Comparison of ENCODE assay signal across 2 cellular contexts in the genomic region with DNA sequence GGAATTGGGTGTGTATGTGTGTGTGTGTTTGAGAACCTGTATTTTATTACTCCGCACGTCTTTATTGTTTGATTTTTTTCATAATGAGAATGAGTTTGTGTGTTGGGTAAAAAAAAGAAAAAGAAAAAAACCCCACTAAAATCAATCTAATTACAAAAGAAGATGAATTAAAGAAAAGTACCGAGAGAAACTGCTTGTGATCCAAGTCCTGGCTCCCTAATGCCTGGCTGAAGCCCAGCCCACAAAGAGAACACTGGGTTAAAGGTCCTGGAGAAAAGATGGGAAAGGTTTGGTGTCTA.
A peak's percentile ranks its signal among the peaks of the same experiment; 100 is the strongest.
TF ChIP-seq lines count a peak whose summit lies in the region.

No MANE protein-coding gene starts in this region.

TF ChIP-seq in SK-N-SH treated with all-trans-retinoic acid at 6 μM for 48 hours, 23 proteins besides CTCF, POLR2A, EP300 and RAD21 (continued from another document):
- TF ChIP-seq, protein P1, sequence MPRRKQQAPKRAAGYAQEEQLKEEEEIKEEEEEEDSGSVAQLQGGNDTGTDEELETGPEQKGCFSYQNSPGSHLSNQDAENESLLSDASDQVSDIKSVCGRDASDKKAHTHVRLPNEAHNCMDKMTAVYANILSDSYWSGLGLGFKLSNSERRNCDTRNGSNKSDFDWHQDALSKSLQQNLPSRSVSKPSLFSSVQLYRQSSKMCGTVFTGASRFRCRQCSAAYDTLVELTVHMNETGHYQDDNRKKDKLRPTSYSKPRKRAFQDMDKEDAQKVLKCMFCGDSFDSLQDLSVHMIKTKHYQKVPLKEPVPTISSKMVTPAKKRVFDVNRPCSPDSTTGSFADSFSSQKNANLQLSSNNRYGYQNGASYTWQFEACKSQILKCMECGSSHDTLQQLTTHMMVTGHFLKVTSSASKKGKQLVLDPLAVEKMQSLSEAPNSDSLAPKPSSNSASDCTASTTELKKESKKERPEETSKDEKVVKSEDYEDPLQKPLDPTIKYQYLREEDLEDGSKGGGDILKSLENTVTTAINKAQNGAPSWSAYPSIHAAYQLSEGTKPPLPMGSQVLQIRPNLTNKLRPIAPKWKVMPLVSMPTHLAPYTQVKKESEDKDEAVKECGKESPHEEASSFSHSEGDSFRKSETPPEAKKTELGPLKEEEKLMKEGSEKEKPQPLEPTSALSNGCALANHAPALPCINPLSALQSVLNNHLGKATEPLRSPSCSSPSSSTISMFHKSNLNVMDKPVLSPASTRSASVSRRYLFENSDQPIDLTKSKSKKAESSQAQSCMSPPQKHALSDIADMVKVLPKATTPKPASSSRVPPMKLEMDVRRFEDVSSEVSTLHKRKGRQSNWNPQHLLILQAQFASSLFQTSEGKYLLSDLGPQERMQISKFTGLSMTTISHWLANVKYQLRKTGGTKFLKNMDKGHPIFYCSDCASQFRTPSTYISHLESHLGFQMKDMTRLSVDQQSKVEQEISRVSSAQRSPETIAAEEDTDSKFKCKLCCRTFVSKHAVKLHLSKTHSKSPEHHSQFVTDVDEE (CRISPR knock-in tag; IDR thresholded peaks at IDR 0.05) = no peak
- no peak for TF ChIP-seq ARNTL (CRISPR knock-in tag; IDR thresholded peaks at IDR 0.05; ENCODE audit: borderline replicate concordance, low read depth)
- TF ChIP-seq ZC3H10 (CRISPR knock-in tag; IDR thresholded peaks at IDR 0.05) = no peak
- no peak for TF ChIP-seq CSDC2 (CRISPR knock-in tag; IDR thresholded peaks at IDR 0.05)
- TF ChIP-seq BACH2 (CRISPR knock-in tag; IDR thresholded peaks at IDR 0.05; ENCODE audit: borderline replicate concordance) = no peak

TF ChIP-seq in HepG2, 621 proteins besides CTCF, POLR2A, EP300 and RAD21 (continued from another document and continues in another):
- TF ChIP-seq, protein P2, sequence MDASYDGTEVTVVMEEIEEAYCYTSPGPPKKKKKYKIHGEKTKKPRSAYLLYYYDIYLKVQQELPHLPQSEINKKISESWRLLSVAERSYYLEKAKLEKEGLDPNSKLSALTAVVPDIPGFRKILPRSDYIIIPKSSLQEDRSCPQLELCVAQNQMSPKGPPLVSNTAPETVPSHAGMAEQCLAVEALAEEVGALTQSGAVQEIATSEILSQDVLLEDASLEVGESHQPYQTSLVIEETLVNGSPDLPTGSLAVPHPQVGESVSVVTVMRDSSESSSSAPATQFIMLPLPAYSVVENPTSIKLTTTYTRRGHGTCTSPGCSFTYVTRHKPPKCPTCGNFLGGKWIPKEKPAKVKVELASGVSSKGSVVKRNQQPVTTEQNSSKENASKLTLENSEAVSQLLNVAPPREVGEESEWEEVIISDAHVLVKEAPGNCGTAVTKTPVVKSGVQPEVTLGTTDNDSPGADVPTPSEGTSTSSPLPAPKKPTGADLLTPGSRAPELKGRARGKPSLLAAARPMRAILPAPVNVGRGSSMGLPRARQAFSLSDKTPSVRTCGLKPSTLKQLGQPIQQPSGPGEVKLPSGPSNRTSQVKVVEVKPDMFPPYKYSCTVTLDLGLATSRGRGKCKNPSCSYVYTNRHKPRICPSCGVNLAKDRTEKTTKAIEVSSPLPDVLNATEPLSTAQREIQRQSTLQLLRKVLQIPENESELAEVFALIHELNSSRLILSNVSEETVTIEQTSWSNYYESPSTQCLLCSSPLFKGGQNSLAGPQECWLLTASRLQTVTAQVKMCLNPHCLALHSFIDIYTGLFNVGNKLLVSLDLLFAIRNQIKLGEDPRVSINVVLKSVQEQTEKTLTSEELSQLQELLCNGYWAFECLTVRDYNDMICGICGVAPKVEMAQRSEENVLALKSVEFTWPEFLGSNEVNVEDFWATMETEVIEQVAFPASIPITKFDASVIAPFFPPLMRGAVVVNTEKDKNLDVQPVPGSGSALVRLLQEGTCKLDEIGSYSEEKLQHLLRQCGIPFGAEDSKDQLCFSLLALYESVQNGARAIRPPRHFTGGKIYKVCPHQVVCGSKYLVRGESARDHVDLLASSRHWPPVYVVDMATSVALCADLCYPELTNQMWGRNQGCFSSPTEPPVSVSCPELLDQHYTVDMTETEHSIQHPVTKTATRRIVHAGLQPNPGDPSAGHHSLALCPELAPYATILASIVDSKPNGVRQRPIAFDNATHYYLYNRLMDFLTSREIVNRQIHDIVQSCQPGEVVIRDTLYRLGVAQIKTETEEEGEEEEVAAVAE (CRISPR knock-in tag; IDR thresholded peaks at IDR 0.05; ENCODE audit: borderline replicate concordance) = peak; percentile 12; the same call in 1 of the 2 replicates
- TF ChIP-seq ZNF761 (CRISPR knock-in tag; conservative IDR thresholded peaks at IDR 0.05) (no peak; the same call in 1 of the 2 replicates), CENPX (CRISPR knock-in tag; IDR thresholded peaks at IDR 0.05) (no peak), HHEX (CRISPR knock-in tag; IDR thresholded peaks at IDR 0.05) (no peak), NFKBIZ (CRISPR knock-in tag; IDR thresholded peaks at IDR 0.05) (no peak), KLF15 (CRISPR knock-in tag; IDR thresholded peaks at IDR 0.05; ENCODE audit: borderline replicate concordance) (no peak), KLF12 (CRISPR knock-in tag; IDR thresholded peaks at IDR 0.05; ENCODE audit: borderline replicate concordance) (0 out of 2 replicates have a peak, but pooled peaks have one; percentile 63), MZF1 (CRISPR knock-in tag; IDR thresholded peaks at IDR 0.05; ENCODE audit: borderline replicate concordance) (no peak), ZNF3 (CRISPR knock-in tag; IDR thresholded peaks at IDR 0.05) (no peak), ZNF451 (CRISPR knock-in tag; IDR thresholded peaks at IDR 0.05) (no peak), ZKSCAN8 (CRISPR knock-in tag; IDR thresholded peaks at IDR 0.05; ENCODE audit: borderline replicate concordance) (no peak), ZNF446 (CRISPR knock-in tag; IDR thresholded peaks at IDR 0.05) (no peak), PPARG (CRISPR knock-in tag; conservative IDR thresholded peaks at IDR 0.05) (peak; percentile 99; the same call in 1 of the 2 replicates), ZNF776 (CRISPR knock-in tag; IDR thresholded peaks at IDR 0.05) (no peak), BRD4 (CRISPR knock-in tag; IDR thresholded peaks at IDR 0.05) (0 out of 2 replicates have a peak, but pooled peaks have one; percentile 46), ZNF431 (CRISPR knock-in tag; IDR thresholded peaks at IDR 0.05; ENCODE audit: borderline replicate concordance, low read depth) (no peak), ZNF160 (CRISPR knock-in tag; IDR thresholded peaks at IDR 0.05) (no peak), CBFB (CRISPR knock-in tag; IDR thresholded peaks at IDR 0.05) (no peak), PLRG1 (conservative IDR thresholded peaks at IDR 0.05) (no peak), LCORL (IDR thresholded peaks at IDR 0.05) (no peak), LCORL (CRISPR knock-in tag; IDR thresholded peaks at IDR 0.05) (no peak), ZNF598 (CRISPR knock-in tag; IDR thresholded peaks at IDR 0.05; ENCODE audit: borderline replicate concordance) (no peak), FOSL2 (CRISPR knock-in tag; IDR thresholded peaks at IDR 0.05) (no peak), ZBTB8A (CRISPR knock-in tag; IDR thresholded peaks at IDR 0.05; ENCODE audit: borderline replicate concordance, low read depth) (no peak), THAP11 (CRISPR knock-in tag; IDR thresholded peaks at IDR 0.05) (no peak), ZNF709 (CRISPR knock-in tag; IDR thresholded peaks at IDR 0.05) (no peak), ISX (CRISPR knock-in tag; conservative IDR thresholded peaks at IDR 0.05) (peak; percentile 89; the same call in 1 of the 2 replicates), CC2D1A (CRISPR knock-in tag; IDR thresholded peaks at IDR 0.05) (peak; percentile 73; the same call in 1 of the 2 replicates)
- TF ChIP-seq, protein P3, sequence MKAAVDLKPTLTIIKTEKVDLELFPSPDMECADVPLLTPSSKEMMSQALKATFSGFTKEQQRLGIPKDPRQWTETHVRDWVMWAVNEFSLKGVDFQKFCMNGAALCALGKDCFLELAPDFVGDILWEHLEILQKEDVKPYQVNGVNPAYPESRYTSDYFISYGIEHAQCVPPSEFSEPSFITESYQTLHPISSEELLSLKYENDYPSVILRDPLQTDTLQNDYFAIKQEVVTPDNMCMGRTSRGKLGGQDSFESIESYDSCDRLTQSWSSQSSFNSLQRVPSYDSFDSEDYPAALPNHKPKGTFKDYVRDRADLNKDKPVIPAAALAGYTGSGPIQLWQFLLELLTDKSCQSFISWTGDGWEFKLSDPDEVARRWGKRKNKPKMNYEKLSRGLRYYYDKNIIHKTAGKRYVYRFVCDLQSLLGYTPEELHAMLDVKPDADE (CRISPR knock-in tag; IDR thresholded peaks at IDR 0.05) = 0 out of 2 replicates have a peak, but pooled peaks have one; percentile 3
- TF ChIP-seq, protein P4, sequence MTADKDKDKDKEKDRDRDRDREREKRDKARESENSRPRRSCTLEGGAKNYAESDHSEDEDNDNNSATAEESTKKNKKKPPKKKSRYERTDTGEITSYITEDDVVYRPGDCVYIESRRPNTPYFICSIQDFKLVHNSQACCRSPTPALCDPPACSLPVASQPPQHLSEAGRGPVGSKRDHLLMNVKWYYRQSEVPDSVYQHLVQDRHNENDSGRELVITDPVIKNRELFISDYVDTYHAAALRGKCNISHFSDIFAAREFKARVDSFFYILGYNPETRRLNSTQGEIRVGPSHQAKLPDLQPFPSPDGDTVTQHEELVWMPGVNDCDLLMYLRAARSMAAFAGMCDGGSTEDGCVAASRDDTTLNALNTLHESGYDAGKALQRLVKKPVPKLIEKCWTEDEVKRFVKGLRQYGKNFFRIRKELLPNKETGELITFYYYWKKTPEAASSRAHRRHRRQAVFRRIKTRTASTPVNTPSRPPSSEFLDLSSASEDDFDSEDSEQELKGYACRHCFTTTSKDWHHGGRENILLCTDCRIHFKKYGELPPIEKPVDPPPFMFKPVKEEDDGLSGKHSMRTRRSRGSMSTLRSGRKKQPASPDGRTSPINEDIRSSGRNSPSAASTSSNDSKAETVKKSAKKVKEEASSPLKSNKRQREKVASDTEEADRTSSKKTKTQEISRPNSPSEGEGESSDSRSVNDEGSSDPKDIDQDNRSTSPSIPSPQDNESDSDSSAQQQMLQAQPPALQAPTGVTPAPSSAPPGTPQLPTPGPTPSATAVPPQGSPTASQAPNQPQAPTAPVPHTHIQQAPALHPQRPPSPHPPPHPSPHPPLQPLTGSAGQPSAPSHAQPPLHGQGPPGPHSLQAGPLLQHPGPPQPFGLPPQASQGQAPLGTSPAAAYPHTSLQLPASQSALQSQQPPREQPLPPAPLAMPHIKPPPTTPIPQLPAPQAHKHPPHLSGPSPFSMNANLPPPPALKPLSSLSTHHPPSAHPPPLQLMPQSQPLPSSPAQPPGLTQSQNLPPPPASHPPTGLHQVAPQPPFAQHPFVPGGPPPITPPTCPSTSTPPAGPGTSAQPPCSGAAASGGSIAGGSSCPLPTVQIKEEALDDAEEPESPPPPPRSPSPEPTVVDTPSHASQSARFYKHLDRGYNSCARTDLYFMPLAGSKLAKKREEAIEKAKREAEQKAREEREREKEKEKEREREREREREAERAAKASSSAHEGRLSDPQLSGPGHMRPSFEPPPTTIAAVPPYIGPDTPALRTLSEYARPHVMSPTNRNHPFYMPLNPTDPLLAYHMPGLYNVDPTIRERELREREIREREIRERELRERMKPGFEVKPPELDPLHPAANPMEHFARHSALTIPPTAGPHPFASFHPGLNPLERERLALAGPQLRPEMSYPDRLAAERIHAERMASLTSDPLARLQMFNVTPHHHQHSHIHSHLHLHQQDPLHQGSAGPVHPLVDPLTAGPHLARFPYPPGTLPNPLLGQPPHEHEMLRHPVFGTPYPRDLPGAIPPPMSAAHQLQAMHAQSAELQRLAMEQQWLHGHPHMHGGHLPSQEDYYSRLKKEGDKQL (CRISPR knock-in tag; IDR thresholded peaks at IDR 0.05; ENCODE audit: low read depth) = no peak
- TF ChIP-seq, protein P5, sequence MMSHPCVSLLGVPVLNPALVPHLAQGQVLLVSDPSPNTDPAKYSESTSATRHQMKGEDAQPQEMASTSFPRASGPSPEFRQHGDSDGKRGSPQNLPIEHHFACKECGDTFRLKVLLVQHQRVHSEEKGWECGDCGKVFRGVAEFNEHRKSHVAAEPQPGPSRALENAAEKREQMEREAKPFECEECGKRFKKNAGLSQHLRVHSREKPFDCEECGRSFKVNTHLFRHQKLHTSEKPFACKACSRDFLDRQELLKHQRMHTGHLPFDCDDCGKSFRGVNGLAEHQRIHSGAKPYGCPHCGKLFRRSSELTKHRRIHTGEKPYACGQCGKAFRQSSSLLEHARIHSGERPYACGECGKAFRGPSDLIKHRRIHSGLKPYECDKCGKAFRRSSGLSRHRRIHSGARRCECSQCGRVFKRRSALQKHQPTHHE (CRISPR knock-in tag; IDR thresholded peaks at IDR 0.05; ENCODE audit: borderline replicate concordance) = no peak
- TF ChIP-seq, protein P6, sequence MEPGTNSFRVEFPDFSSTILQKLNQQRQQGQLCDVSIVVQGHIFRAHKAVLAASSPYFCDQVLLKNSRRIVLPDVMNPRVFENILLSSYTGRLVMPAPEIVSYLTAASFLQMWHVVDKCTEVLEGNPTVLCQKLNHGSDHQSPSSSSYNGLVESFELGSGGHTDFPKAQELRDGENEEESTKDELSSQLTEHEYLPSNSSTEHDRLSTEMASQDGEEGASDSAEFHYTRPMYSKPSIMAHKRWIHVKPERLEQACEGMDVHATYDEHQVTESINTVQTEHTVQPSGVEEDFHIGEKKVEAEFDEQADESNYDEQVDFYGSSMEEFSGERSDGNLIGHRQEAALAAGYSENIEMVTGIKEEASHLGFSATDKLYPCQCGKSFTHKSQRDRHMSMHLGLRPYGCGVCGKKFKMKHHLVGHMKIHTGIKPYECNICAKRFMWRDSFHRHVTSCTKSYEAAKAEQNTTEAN (CRISPR knock-in tag; conservative IDR thresholded peaks at IDR 0.05) = no peak; the same call in 1 of the 2 replicates
- TF ChIP-seq, protein P7, sequence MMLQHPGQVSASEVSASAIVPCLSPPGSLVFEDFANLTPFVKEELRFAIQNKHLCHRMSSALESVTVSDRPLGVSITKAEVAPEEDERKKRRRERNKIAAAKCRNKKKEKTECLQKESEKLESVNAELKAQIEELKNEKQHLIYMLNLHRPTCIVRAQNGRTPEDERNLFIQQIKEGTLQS (CRISPR knock-in tag; IDR thresholded peaks at IDR 0.05) = no peak
- TF ChIP-seq, protein P8, sequence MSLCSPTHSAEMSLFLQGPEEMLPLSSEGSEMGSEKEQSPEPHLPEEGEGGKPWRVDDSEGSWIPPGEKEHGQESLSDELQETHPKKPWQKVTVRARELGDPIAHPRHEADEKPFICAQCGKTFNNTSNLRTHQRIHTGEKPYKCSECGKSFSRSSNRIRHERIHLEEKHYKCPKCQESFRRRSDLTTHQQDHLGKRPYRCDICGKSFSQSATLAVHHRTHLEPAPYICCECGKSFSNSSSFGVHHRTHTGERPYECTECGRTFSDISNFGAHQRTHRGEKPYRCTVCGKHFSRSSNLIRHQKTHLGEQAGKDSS (CRISPR knock-in tag; IDR thresholded peaks at IDR 0.05; ENCODE audit: borderline replicate concordance, low read depth) = no peak
- TF ChIP-seq, protein P9, sequence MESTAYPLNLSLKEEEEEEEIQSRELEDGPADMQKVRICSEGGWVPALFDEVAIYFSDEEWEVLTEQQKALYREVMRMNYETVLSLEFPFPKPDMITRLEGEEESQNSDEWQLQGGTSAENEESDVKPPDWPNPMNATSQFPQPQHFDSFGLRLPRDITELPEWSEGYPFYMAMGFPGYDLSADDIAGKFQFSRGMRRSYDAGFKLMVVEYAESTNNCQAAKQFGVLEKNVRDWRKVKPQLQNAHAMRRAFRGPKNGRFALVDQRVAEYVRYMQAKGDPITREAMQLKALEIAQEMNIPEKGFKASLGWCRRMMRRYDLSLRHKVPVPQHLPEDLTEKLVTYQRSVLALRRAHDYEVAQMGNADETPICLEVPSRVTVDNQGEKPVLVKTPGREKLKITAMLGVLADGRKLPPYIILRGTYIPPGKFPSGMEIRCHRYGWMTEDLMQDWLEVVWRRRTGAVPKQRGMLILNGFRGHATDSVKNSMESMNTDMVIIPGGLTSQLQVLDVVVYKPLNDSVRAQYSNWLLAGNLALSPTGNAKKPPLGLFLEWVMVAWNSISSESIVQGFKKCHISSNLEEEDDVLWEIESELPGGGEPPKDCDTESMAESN (CRISPR knock-in tag; conservative IDR thresholded peaks at IDR 0.05) = no peak
